Comparison of ENCODE assay signal across 10 cellular contexts in genomic region chr13:99895428-99895998, GRCh38.
A peak's percentile ranks its signal among the peaks of the same experiment; 100 is the strongest.
DNase-seq lines count a peak whose midpoint lies in the region; ATAC-seq and TF ChIP-seq lines count a peak whose summit lies in the region.
"Had no signal": no experiment of that assay in that cellular context is flagged by ENCODE, and none has a peak within 500 bp of the region (broad histone marks: within the 10 kb centered on the region; RNA-seq: fewer than 3 reads in every experiment).

No MANE protein-coding gene starts in this region.

- H3K27ac ChIP-seq in heart left ventricle (no peak overlapping the region), muscle layer of colon (ENCODE audit: low read depth, low read length) (no peak overlapping the region)
- H3K27ac ChIP-seq: epithelial cell of prostate had no signal

- TF ChIP-seq CTCF in heart left ventricle (IDR thresholded peaks at IDR 0.05) (no peak), type B pancreatic cell (conservative IDR thresholded peaks at IDR 0.05) (no peak), GM13976 (IDR thresholded peaks at IDR 0.05; ENCODE audit: borderline replicate concordance, control extremely low read depth, extremely low read depth, insufficient read depth, missing control alignments) (no peak)

- intact Hi-C loops in heart left ventricle (cut with DNase I) (loop anchor here in 1 of 10 donors (10.0 kb wide), 1 partner anchor 241 kb away; no protein-coding TSS in a partner anchor), cardiac septum (cut with DNase I) (no loop called here)

- peak overlapping the region; percentile 7 to 56 (median 38) for H3K4me3 ChIP-seq in heart left ventricle
- peak overlapping the region; percentile 42 to 52 for H3K4me3 ChIP-seq in muscle layer of colon (ENCODE audit: low read depth in 1 of 2, low read length in 2 of 2)

- in situ Hi-C loops in GM13976 (cut with MboI; ENCODE audit: low sequenced_read_pairs, unreplicated experiment): no loop called here

- H3K9me3 Mint-ChIP-seq in central memory CD8-positive, alpha-beta T cell: no peaks in the 10 kb centered on the region
- H3K9me3 Mint-ChIP-seq in type B pancreatic cell: no peaks in the 10 kb centered on the region

- H3K27me3 Mint-ChIP-seq in central memory CD8-positive, alpha-beta T cell: peaks cover 60% of the 10 kb centered on the region
- H3K27me3 Mint-ChIP-seq in type B pancreatic cell: peaks cover 85% of the 10 kb centered on the region

- 2 to 6% (median 5%) methylated on average over 40 to 56 of the region's 56 CpGs for WGBS in heart left ventricle, 4 donors

- H3K4me1 Mint-ChIP-seq in central memory CD8-positive, alpha-beta T cell: peaks cover 29% of the 10 kb centered on the region
- H3K4me1 Mint-ChIP-seq in type B pancreatic cell (ENCODE audit: unreplicated experiment): peaks cover 14% of the 10 kb centered on the region

- H3K36me3 ChIP-seq in heart left ventricle (no peaks in the 10 kb centered on the region), muscle layer of colon (ENCODE audit: insufficient read depth, low read length) (no peaks in the 10 kb centered on the region)

- no peak for ATAC-seq in heart left ventricle
- ATAC-seq in central memory CD8-positive, alpha-beta T cell (replicated peaks; ENCODE audit: extremely low read depth, poor library complexity, severe bottlenecking): no peak
- ATAC-seq in GM19351 (IDR thresholded peaks at IDR 0.05; ENCODE audit: unreplicated experiment): no peak
- no peak for ATAC-seq in GM19463 (IDR thresholded peaks at IDR 0.05; ENCODE audit: unreplicated experiment)

- H3K9ac ChIP-seq in muscle layer of colon (ENCODE audit: low read length): no peak overlapping the region

- peaks cover 0 to 18% (median 8%) of the 10 kb centered on the region in 12 donors for H3K4me1 ChIP-seq in heart left ventricle
- H3K4me1 ChIP-seq in muscle layer of colon (ENCODE audit: insufficient read depth, low read length): no peaks in the 10 kb centered on the region

- H3K36me3 Mint-ChIP-seq in central memory CD8-positive, alpha-beta T cell (ENCODE audit: insufficient read depth): no peaks in the 10 kb centered on the region
- peaks cover 3% of the 10 kb centered on the region for H3K36me3 Mint-ChIP-seq in type B pancreatic cell

- peaks cover 16 to 75% (median 49%) of the 10 kb centered on the region in 9 donors for H3K27me3 ChIP-seq in heart left ventricle
- H3K27me3 ChIP-seq in muscle layer of colon (ENCODE audit: control insufficient read depth in 1 of 2, insufficient read depth in 2 of 2, low read length in 2 of 2): peaks cover 31 to 43% of the 10 kb centered on the region in 2 donors

- no peak for TF ChIP-seq POLR2A in heart left ventricle (IDR thresholded peaks at IDR 0.05)

- DNase-seq in heart left ventricle (no peak), cardiac septum (ENCODE audit: low spot score) (no peak), type B pancreatic cell (ENCODE audit: extremely low spot score, unreplicated experiment) (no peak), GM13976 (ENCODE audit: low spot score) (no peak)
- DNase-seq in central memory CD8-positive, alpha-beta T cell (ENCODE audit: low spot score in 2 of 2): no peak
- DNase-seq: DMS 273 treated with DMSO at 0.1 percent for 48 hours had no signal

- H3K9me3 ChIP-seq in heart left ventricle (no peaks in the 10 kb centered on the region), muscle layer of colon (ENCODE audit: low read length) (no peaks in the 10 kb centered on the region)

- peak overlapping the region; percentile 71 for H3K4me3 Mint-ChIP-seq in central memory CD8-positive, alpha-beta T cell
- H3K4me3 Mint-ChIP-seq in type B pancreatic cell: peak overlapping the region; percentile 75

- H3K27ac Mint-ChIP-seq in central memory CD8-positive, alpha-beta T cell (ENCODE audit: low read depth): peak overlapping the region; percentile 46
- H3K27ac Mint-ChIP-seq in type B pancreatic cell: peak overlapping the region; percentile 23
